Comparison of ENCODE assay signal across 17 cellular contexts in genomic region chr7:141617280-141617679, GRCh38.
"Had no signal": no experiment of that assay in that cellular context is flagged by ENCODE, and none has a peak within 500 bp of the region (broad histone marks: within the 10 kb centered on the region; RNA-seq: fewer than 3 reads in every experiment).

No MANE protein-coding gene starts in this region.

- H3K27me3 Mint-ChIP-seq: activated T-helper 17 cell treated with anti-CD3 and anti-CD28 coated beads, Interleukin-2, amount 50 U/mL, for 72 hours; dendritic cell treated with granulocyte-macrophage colony-stimulating factor and Interleukin-4, amounts not matched to agents 40 ng/mL and 50 ng/mL, for 4 days had no signal

- H3K4me3 Mint-ChIP-seq: activated T-helper 17 cell treated with anti-CD3 and anti-CD28 coated beads, Interleukin-2, amount 50 U/mL, for 72 hours; dendritic cell treated with granulocyte-macrophage colony-stimulating factor and Interleukin-4, amounts not matched to agents 40 ng/mL and 50 ng/mL, for 4 days had no signal

- DNase-seq: activated CD4-positive, alpha-beta T cell treated with anti-CD3 and anti-CD28 coated beads for 1 hour; activated CD4-positive, alpha-beta T cell treated with anti-CD3 and anti-CD28 coated beads, Interleukin-2, amount 50 U/mL, for 48 hours; activated naive CD4-positive, alpha-beta T cell treated with Interleukin-2 at 50 U/mL for 16 hours; aorta; cerebellar nuclear complex; effector memory CD4-positive, alpha-beta T cell; erythroblast; hypothalamus; psoas muscle; right lobe of liver; stimulated activated CD4-positive, alpha-beta T cell treated with anti-CD3 and anti-CD28 coated beads, Interleukin-4, amount 100 ng/mL, for 4 hours; stimulated activated CD8-positive, alpha-beta memory T cell treated with anti-CD3 and anti-CD28 coated beads, Interleukin-4, amount 100 ng/mL, for 48 hours; stimulated activated naive CD8-positive, alpha-beta T cell treated with anti-CD3 and anti-CD28 coated beads, Interleukin-15, Interleukin-2, amounts not matched to agents 100 U/mL and 50 U/mL, for 24 hours; transverse colon had no signal

- H3K27me3 ChIP-seq: right lobe of liver, transverse colon had no signal

- H3K9me3 ChIP-seq: psoas muscle, right lobe of liver, transverse colon had no signal

- H3K4me3 ChIP-seq: psoas muscle, right lobe of liver, smooth muscle cell, transverse colon had no signal

- H3K9me3 Mint-ChIP-seq: activated T-helper 17 cell treated with anti-CD3 and anti-CD28 coated beads, Interleukin-2, amount 50 U/mL, for 72 hours; dendritic cell treated with granulocyte-macrophage colony-stimulating factor and Interleukin-4, amounts not matched to agents 40 ng/mL and 50 ng/mL, for 4 days had no signal

- H3K27ac Mint-ChIP-seq: activated T-helper 17 cell treated with anti-CD3 and anti-CD28 coated beads, Interleukin-2, amount 50 U/mL, for 72 hours; dendritic cell treated with granulocyte-macrophage colony-stimulating factor and Interleukin-4, amounts not matched to agents 40 ng/mL and 50 ng/mL, for 4 days had no signal

- H3K4me1 ChIP-seq: psoas muscle, right lobe of liver had no signal

- H3K4me2 ChIP-seq: smooth muscle cell had no signal

- ATAC-seq: activated T-helper 17 cell treated with anti-CD3 and anti-CD28 coated beads, Interleukin-2, amount 50 U/mL, for 72 hours; psoas muscle; right lobe of liver; stimulated activated naive CD8-positive, alpha-beta T cell treated with anti-CD3 and anti-CD28 coated beads, Interleukin-15, Interleukin-2, amounts not matched to agents 100 U/mL and 50 U/mL, for 24 hours had no signal

- H3K27ac ChIP-seq: psoas muscle, right lobe of liver, transverse colon had no signal
